ENCODE assay signal across 1 cellular context in the genomic region with DNA sequence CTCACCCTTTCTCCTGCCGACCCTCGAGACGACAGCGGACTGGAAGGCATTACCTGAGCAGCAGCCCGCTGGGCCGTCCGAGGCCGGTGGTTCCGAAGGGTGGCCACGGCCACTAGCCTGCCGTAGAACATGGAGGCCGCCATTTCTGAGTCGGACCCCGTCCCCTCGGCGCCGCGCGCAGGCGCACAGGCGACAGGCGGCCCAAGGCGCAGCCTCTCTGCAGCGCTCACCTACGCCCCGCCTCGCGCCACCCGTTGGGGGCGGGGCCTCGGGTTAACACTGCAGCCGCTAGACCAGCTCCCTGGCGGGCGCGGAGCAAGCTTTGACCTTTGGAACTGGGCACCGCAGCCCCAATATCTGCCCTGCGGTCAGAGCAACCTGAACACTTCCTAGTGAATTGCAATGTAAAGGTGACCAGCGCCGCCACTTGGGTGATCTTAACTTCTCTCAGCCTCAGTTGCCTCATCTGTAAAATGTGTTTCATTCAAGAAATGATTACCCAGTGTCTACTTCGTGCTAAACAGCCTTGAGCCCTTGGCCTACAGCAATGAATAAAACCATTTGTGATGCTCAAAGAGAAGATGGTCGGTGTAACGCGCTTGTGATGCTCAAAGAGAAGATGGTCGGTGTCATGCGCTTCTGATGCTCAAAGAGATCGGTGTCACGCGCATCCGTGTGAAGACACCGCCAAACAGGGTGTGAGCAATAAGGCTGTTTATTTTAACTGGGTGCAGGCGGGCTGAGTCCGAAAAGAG.
TF ChIP-seq lines count a peak whose summit lies in the region.

A gene (minus strand): TSS at position 147 of the 755 bp plus-strand sequence. CDS start 4 bp downstream, at position 143.

TF ChIP-seq in K562, 482 proteins besides CTCF, POLR2A, EP300 and RAD21 (continued from another document and continues in another):
- TF ChIP-seq KDM5B (IDR thresholded peaks at IDR 0.05; ENCODE audit: insufficient replicate concordance, low read depth, low read length) (peak; percentile 75), PHF21A (IDR thresholded peaks at IDR 0.05; ENCODE audit: borderline replicate concordance, low read depth) (no peak), NR2C2 (CRISPR knock-in tag; IDR thresholded peaks at IDR 0.05) (no peak), NR2C2 (tag; IDR thresholded peaks at IDR 0.05) (peak; percentile 42; the same call in 1 of the 2 replicates), ZNF75A (CRISPR knock-in tag; IDR thresholded peaks at IDR 0.05) (0 out of 2 replicates have a peak, but pooled peaks have one; percentile 28), ESRRA (IDR thresholded peaks at IDR 0.05; ENCODE audit: borderline replicate concordance, low read depth) (0 out of 2 replicates have a peak, but pooled peaks have one; percentile 51), MTA3 (IDR thresholded peaks at IDR 0.05; ENCODE audit: borderline replicate concordance) (0 out of 2 replicates have a peak, but pooled peaks have one; percentile 36), ZFX (CRISPR knock-in tag; IDR thresholded peaks at IDR 0.05) (peak; percentile 82), TARDBP (IDR thresholded peaks at IDR 0.05) (no peak), RB1 (IDR thresholded peaks at IDR 0.05; ENCODE audit: low read depth) (peak; percentile 58; the same call in 1 of the 2 replicates), SIN3A (IDR thresholded peaks at IDR 0.05; ENCODE audit: borderline replicate concordance in 2 of 2, control insufficient read depth in 1 of 2, low read depth in 2 of 2, low read length in 2 of 2) (peak in 1 of 2 experiments; percentile 14; a peak in 1 of 4 replicates), NRF1 (conservative IDR thresholded peaks at IDR 0.05 in 1 of 2, IDR thresholded peaks at IDR 0.05 in 1 of 2) (peak; percentile 96 to 97), NR2C1 (IDR thresholded peaks at IDR 0.05) (no peak), NR2C1 (tag; IDR thresholded peaks at IDR 0.05) (0 out of 2 replicates have a peak, but pooled peaks have one; percentile 18), L3MBTL2 (IDR thresholded peaks at IDR 0.05) (0 out of 2 replicates have a peak, but pooled peaks have one; percentile 13), C11orf30 (IDR thresholded peaks at IDR 0.05; ENCODE audit: low read depth) (peak; percentile 39; the same call in 1 of the 2 replicates), TAF1 (IDR thresholded peaks at IDR 0.05; ENCODE audit: control insufficient read depth, extremely low read depth, insufficient read depth, low read length, severe bottlenecking) (peak; percentile 62), MBD2 (IDR thresholded peaks at IDR 0.05; ENCODE audit: borderline replicate concordance, low read depth) (0 out of 2 replicates have a peak, but pooled peaks have one; percentile 16), MEIS2 (IDR thresholded peaks at IDR 0.05; ENCODE audit: partially characterized antibody) (peak; percentile 76), YY1 (IDR thresholded peaks at IDR 0.05; ENCODE audit: borderline replicate concordance in 1 of 3, control insufficient read depth in 1 of 3, extremely low read depth in 1 of 3, insufficient read depth in 3 of 3, insufficient read length in 1 of 3, insufficient replicate concordance in 2 of 3, low read depth in 1 of 3, low read length in 2 of 3) (peak; percentile 77 to 95 (median 91)), KDM1A (IDR thresholded peaks at IDR 0.05) (peak; percentile 9 to 27; a peak in 1 of 4 replicates), POLR2G (IDR thresholded peaks at IDR 0.05; ENCODE audit: low read depth, low read length) (peak; percentile 87), ZNF239 (CRISPR knock-in tag; IDR thresholded peaks at IDR 0.05) (no peak), PHF8 (IDR thresholded peaks at IDR 0.05; ENCODE audit: borderline replicate concordance, low read length) (peak; percentile 91; the same call in 1 of the 2 replicates), RBBP5 (IDR thresholded peaks at IDR 0.05; ENCODE audit: borderline replicate concordance, insufficient read depth, low read length, poor library complexity, severe bottlenecking) (peak; percentile 98), SUPT5H (IDR thresholded peaks at IDR 0.05) (peak; percentile 73), SAP30 (IDR thresholded peaks at IDR 0.05; ENCODE audit: borderline replicate concordance, insufficient read depth, low read depth, low read length, poor library complexity, severe bottlenecking) (peak; percentile 1)
- TF ChIP-seq, protein P1, sequence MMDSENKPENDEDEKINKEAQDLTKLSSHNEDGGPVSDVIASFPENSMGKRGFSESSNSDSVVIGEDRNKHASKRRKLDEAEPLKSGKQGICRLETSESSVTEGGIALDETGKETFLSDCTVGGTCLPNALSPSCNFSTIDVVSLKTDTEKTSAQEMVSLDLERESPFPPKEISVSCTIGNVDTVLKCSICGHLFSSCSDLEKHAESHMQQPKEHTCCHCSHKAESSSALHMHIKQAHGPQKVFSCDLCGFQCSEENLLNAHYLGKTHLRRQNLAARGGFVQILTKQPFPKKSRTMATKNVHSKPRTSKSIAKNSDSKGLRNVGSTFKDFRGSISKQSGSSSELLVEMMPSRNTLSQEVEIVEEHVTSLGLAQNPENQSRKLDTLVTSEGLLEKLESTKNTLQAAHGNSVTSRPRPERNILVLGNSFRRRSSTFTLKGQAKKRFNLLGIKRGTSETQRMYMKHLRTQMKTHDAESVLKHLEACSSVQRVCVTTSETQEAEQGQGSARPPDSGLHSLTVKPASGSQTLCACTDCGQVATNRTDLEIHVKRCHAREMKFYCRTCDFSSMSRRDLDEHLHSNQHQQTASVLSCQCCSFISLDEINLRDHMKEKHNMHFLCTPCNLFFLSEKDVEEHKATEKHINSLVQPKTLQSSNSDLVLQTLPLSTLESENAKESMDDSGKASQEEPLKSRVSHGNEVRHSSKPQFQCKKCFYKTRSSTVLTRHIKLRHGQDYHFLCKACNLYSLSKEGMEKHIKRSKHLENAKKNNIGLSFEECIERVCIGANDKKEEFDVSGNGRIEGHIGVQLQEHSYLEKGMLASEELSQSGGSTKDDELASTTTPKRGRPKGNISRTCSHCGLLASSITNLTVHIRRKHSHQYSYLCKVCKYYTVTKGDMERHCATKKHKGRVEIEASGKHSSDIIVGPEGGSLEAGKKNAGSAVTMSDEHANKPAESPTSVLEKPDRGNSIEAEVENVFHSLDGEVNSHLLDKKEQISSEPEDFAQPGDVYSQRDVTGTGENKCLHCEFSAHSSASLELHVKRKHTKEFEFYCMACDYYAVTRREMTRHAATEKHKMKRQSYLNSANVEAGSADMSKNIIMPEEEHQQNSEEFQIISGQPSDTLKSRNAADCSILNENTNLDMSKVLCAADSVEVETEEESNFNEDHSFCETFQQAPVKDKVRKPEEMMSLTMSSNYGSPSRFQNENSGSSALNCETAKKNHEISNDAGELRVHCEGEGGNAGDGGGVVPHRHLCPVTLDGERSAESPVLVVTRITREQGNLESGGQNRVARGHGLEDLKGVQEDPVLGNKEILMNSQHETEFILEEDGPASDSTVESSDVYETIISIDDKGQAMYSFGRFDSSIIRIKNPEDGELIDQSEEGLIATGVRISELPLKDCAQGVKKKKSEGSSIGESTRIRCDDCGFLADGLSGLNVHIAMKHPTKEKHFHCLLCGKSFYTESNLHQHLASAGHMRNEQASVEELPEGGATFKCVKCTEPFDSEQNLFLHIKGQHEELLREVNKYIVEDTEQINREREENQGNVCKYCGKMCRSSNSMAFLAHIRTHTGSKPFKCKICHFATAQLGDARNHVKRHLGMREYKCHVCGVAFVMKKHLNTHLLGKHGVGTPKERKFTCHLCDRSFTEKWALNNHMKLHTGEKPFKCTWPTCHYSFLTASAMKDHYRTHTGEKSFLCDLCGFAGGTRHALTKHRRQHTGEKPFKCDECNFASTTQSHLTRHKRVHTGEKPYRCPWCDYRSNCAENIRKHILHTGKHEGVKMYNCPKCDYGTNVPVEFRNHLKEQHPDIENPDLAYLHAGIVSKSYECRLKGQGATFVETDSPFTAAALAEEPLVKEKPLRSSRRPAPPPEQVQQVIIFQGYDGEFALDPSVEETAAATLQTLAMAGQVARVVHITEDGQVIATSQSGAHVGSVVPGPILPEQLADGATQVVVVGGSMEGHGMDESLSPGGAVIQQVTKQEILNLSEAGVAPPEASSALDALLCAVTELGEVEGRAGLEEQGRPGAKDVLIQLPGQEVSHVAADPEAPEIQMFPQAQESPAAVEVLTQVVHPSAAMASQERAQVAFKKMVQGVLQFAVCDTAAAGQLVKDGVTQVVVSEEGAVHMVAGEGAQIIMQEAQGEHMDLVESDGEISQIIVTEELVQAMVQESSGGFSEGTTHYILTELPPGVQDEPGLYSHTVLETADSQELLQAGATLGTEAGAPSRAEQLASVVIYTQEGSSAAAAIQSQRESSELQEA (IDR thresholded peaks at IDR 0.05; ENCODE audit: low read depth), result peak; percentile 37; the same call in 1 of the 2 replicates
- TF ChIP-seq, protein P2, sequence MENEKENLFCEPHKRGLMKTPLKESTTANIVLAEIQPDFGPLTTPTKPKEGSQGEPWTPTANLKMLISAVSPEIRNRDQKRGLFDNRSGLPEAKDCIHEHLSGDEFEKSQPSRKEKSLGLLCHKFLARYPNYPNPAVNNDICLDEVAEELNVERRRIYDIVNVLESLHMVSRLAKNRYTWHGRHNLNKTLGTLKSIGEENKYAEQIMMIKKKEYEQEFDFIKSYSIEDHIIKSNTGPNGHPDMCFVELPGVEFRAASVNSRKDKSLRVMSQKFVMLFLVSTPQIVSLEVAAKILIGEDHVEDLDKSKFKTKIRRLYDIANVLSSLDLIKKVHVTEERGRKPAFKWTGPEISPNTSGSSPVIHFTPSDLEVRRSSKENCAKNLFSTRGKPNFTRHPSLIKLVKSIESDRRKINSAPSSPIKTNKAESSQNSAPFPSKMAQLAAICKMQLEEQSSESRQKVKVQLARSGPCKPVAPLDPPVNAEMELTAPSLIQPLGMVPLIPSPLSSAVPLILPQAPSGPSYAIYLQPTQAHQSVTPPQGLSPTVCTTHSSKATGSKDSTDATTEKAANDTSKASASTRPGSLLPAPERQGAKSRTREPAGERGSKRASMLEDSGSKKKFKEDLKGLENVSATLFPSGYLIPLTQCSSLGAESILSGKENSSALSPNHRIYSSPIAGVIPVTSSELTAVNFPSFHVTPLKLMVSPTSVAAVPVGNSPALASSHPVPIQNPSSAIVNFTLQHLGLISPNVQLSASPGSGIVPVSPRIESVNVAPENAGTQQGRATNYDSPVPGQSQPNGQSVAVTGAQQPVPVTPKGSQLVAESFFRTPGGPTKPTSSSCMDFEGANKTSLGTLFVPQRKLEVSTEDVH (IDR thresholded peaks at IDR 0.05; ENCODE audit: low read depth, partially characterized antibody), result no peak
- TF ChIP-seq, protein P3, sequence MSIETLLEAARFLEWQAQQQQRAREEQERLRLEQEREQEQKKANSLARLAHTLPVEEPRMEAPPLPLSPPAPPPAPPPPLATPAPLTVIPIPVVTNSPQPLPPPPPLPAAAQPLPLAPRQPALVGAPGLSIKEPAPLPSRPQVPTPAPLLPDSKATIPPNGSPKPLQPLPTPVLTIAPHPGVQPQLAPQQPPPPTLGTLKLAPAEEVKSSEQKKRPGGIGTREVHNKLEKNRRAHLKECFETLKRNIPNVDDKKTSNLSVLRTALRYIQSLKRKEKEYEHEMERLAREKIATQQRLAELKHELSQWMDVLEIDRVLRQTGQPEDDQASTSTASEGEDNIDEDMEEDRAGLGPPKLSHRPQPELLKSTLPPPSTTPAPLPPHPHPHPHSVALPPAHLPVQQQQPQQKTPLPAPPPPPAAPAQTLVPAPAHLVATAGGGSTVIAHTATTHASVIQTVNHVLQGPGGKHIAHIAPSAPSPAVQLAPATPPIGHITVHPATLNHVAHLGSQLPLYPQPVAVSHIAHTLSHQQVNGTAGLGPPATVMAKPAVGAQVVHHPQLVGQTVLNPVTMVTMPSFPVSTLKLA (conservative IDR thresholded peaks at IDR 0.05), result 0 out of 4 replicates have a peak, but pooled peaks of 1 of the 2 experiments have one; percentile 41
- TF ChIP-seq, protein P4, sequence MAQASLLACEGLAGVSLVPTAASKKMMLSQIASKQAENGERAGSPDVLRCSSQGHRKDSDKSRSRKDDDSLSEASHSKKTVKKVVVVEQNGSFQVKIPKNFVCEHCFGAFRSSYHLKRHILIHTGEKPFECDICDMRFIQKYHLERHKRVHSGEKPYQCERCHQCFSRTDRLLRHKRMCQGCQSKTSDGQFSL (CRISPR knock-in tag; IDR thresholded peaks at IDR 0.05), result no peak
- TF ChIP-seq, protein P4 (tag; IDR thresholded peaks at IDR 0.05), result no peak
- TF ChIP-seq, protein P5, sequence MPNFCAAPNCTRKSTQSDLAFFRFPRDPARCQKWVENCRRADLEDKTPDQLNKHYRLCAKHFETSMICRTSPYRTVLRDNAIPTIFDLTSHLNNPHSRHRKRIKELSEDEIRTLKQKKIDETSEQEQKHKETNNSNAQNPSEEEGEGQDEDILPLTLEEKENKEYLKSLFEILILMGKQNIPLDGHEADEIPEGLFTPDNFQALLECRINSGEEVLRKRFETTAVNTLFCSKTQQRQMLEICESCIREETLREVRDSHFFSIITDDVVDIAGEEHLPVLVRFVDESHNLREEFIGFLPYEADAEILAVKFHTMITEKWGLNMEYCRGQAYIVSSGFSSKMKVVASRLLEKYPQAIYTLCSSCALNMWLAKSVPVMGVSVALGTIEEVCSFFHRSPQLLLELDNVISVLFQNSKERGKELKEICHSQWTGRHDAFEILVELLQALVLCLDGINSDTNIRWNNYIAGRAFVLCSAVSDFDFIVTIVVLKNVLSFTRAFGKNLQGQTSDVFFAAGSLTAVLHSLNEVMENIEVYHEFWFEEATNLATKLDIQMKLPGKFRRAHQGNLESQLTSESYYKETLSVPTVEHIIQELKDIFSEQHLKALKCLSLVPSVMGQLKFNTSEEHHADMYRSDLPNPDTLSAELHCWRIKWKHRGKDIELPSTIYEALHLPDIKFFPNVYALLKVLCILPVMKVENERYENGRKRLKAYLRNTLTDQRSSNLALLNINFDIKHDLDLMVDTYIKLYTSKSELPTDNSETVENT (CRISPR knock-in tag; IDR thresholded peaks at IDR 0.05), result 0 out of 2 replicates have a peak, but pooled peaks have one; percentile 43
- TF ChIP-seq, protein P6, sequence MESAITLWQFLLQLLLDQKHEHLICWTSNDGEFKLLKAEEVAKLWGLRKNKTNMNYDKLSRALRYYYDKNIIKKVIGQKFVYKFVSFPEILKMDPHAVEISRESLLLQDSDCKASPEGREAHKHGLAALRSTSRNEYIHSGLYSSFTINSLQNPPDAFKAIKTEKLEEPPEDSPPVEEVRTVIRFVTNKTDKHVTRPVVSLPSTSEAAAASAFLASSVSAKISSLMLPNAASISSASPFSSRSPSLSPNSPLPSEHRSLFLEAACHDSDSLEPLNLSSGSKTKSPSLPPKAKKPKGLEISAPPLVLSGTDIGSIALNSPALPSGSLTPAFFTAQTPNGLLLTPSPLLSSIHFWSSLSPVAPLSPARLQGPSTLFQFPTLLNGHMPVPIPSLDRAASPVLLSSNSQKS (CRISPR knock-in tag; IDR thresholded peaks at IDR 0.05), result no peak
- TF ChIP-seq, protein P7, sequence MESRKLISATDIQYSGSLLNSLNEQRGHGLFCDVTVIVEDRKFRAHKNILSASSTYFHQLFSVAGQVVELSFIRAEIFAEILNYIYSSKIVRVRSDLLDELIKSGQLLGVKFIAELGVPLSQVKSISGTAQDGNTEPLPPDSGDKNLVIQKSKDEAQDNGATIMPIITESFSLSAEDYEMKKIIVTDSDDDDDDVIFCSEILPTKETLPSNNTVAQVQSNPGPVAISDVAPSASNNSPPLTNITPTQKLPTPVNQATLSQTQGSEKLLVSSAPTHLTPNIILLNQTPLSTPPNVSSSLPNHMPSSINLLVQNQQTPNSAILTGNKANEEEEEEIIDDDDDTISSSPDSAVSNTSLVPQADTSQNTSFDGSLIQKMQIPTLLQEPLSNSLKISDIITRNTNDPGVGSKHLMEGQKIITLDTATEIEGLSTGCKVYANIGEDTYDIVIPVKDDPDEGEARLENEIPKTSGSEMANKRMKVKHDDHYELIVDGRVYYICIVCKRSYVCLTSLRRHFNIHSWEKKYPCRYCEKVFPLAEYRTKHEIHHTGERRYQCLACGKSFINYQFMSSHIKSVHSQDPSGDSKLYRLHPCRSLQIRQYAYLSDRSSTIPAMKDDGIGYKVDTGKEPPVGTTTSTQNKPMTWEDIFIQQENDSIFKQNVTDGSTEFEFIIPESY (CRISPR knock-in tag; IDR thresholded peaks at IDR 0.05), result peak; percentile 95
